17 cellular contexts compared by ENCODE assay signal in the genomic region with DNA sequence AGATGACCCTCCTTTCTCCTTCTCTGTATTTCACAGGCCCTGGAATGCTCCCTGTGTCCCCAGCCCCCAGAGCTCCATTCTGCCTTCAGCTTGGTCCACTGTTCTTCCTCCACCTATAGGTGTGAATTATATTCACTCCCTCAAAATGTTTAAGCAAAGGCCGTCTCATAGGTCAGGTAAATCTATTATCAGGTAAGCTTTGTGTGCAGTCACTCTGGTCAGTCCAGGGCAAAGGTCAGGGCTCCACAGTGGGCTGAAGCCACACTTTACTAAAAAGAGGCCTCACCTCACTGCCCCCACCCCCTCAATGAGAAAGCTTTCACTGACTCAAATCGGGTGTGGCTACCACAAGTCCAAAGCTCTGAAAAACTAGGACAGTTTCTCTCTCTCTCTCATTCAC.
DNase-seq lines count a peak whose midpoint lies in the region; ATAC-seq, FAIRE-seq and TF ChIP-seq lines count a peak whose summit lies in the region.
"Had no signal": no experiment of that assay in that cellular context is flagged by ENCODE, and none has a peak within 500 bp of the region (broad histone marks: within the 10 kb centered on the region; RNA-seq: fewer than 3 reads in every experiment).

No MANE protein-coding gene starts in this region.

- no peak for TF ChIP-seq RAD21 in SK-N-SH (IDR thresholded peaks at IDR 0.05; ENCODE audit: low read length)

- H3K4me3 Mint-ChIP-seq in astrocyte (ENCODE audit: unreplicated experiment), result peak overlapping the region; percentile 54
- no peak overlapping the region for H3K4me3 Mint-ChIP-seq in T-cell
- H3K4me3 Mint-ChIP-seq: activated naive CD4-positive, alpha-beta T cell treated with anti-CD3 and anti-CD28 coated beads, Interleukin-2, amount 50 U/mL, for 24 hours; CD4-positive, alpha-beta T cell; IgD-negative memory B cell had no signal

- POLR2A ChIA-PET in SK-N-SH (lab: Yijun Ruan, JAX), result no interaction called here
- POLR2A ChIA-PET in T-cell (lab: Charles Lee), result no interaction called here

- peaks cover 4% of the 10 kb centered on the region; the same call in 1 of the 2 replicates for H3K9me3 ChIP-seq in SK-N-SH
- peaks cover 2% of the 10 kb centered on the region for H3K9me3 ChIP-seq in astrocyte (ENCODE audit: insufficient read depth, low read depth, low read length)
- H3K9me3 ChIP-seq in keratinocyte (ENCODE audit: control insufficient read depth, low read depth, low read length), result no peaks in the 10 kb centered on the region
- no peaks in the 10 kb centered on the region for H3K9me3 ChIP-seq in vagina

- dilution Hi-C loops in keratinocyte (cut with MboI; ENCODE audit: extremely low pct_ligation_motif_present, low sequenced_read_pairs), result no loop called here

- H3K4me2 ChIP-seq in SK-N-SH (no peak overlapping the region), astrocyte (ENCODE audit: low read length) (no peak overlapping the region), keratinocyte (ENCODE audit: control insufficient read depth, extremely low read depth, insufficient read depth, low read depth, low read length) (peak overlapping the region; percentile 2)

- TF ChIP-seq POLR2A in vagina (IDR thresholded peaks at IDR 0.05), result no peak

- no peak for FAIRE-seq in astrocyte (lab: Jason Lieb, UNC)
- FAIRE-seq in keratinocyte (lab: Jason Lieb, UNC), result no peak

- H3K9me2 ChIP-seq in SK-N-SH, result no peaks in the 10 kb centered on the region

- H3K27me3 ChIP-seq in SK-N-SH (ENCODE audit: insufficient read depth) (no peaks in the 10 kb centered on the region), astrocyte (ENCODE audit: insufficient read depth, low read length) (no peaks in the 10 kb centered on the region), keratinocyte (ENCODE audit: control insufficient read depth, extremely low read depth, insufficient read depth, low read length) (no peaks in the 10 kb centered on the region), vagina (no peaks in the 10 kb centered on the region)

- H3K9ac ChIP-seq in SK-N-SH (peak overlapping the region; percentile 14; the same call in 1 of the 2 replicates), astrocyte (ENCODE audit: low read length) (no peak overlapping the region), keratinocyte (ENCODE audit: control insufficient read depth, extremely low read depth, insufficient read depth, low read length) (peak overlapping the region; percentile 20)

- no peaks in the 10 kb centered on the region for H3K9me1 ChIP-seq in keratinocyte (ENCODE audit: control insufficient read depth, extremely low read depth, insufficient read depth, low read length)

- H3K27ac Mint-ChIP-seq in astrocyte (ENCODE audit: unreplicated experiment) (peak overlapping the region; percentile 55), T-cell (no peak overlapping the region)
- H3K27ac Mint-ChIP-seq: activated naive CD4-positive, alpha-beta T cell treated with anti-CD3 and anti-CD28 coated beads, Interleukin-2, amount 50 U/mL, for 24 hours; CD4-positive, alpha-beta T cell; IgD-negative memory B cell had no signal

- peaks cover 0 to 9% of the 10 kb centered on the region in 2 experiments for H3K36me3 ChIP-seq in SK-N-SH (replicated peaks in 1 of 2; ENCODE audit: control insufficient read depth in 1 of 2, insufficient read depth in 2 of 2, low read length in 1 of 2)
- H3K36me3 ChIP-seq in astrocyte (ENCODE audit: insufficient read depth, low read length), result no peaks in the 10 kb centered on the region
- no peaks in the 10 kb centered on the region for H3K36me3 ChIP-seq in keratinocyte (ENCODE audit: control insufficient read depth in 2 of 2, extremely low read depth in 1 of 2, insufficient read depth in 2 of 2, low read length in 2 of 2)
- no peaks in the 10 kb centered on the region for H3K36me3 ChIP-seq in vagina

- peak; percentile 28 for TF ChIP-seq CTCF in SK-N-SH (IDR thresholded peaks at IDR 0.05)
- TF ChIP-seq CTCF in astrocyte (IDR thresholded peaks at IDR 0.05; ENCODE audit: insufficient read depth, low read depth, low read length), result no peak
- TF ChIP-seq CTCF in keratinocyte (optimal IDR thresholded peaks at IDR 0.05 in 1 of 3, IDR thresholded peaks at IDR 0.05 in 1 of 3, conservative IDR thresholded peaks at IDR 0.05 in 1 of 3; ENCODE audit: extremely low read depth in 1 of 3, insufficient read depth in 2 of 3, low read length in 3 of 3), result peak in 2 of 3 experiments; percentile 26 to 27
- TF ChIP-seq CTCF in vagina (IDR thresholded peaks at IDR 0.05), result no peak

- CTCF ChIA-PET in SK-N-SH (lab: Yijun Ruan, JAX), result interaction anchor here (0.9 to 14.5 kb wide), 39 partner anchors 10 to 505 kb away, joined by 3 to 591 read pairs (median 8); a partner anchor contains a TSS
- CTCF ChIA-PET in T-cell (lab: Charles Lee), result interaction anchor here (0.7 to 3.8 kb wide), 9 partner anchors 14 to 734 kb away, joined by 3 to 35 read pairs (median 5); a partner anchor contains a TSS

- H3K27me3 Mint-ChIP-seq in astrocyte (ENCODE audit: low read depth, unreplicated experiment), result no peaks in the 10 kb centered on the region
- no peaks in the 10 kb centered on the region for H3K27me3 Mint-ChIP-seq in T-cell
- H3K27me3 Mint-ChIP-seq: activated naive CD4-positive, alpha-beta T cell treated with anti-CD3 and anti-CD28 coated beads, Interleukin-2, amount 50 U/mL, for 24 hours; CD4-positive, alpha-beta T cell; IgD-negative memory B cell had no signal

- WGBS in SK-N-SH (ENCODE audit: low lambda C conversion rate), result 94% methylated on average over 2 of the region's 2 CpGs

- peaks cover 5% of the 10 kb centered on the region; the same call in 1 of the 2 replicates for H3K79me2 ChIP-seq in SK-N-SH (ENCODE audit: insufficient read depth)
- no peaks in the 10 kb centered on the region for H3K79me2 ChIP-seq in astrocyte (ENCODE audit: insufficient read depth, low read length)
- peaks cover 5% of the 10 kb centered on the region for H3K79me2 ChIP-seq in keratinocyte (ENCODE audit: control insufficient read depth, insufficient read depth, low read length)

- ATAC-seq in SK-N-SH treated with all-trans-retinoic acid at 6 μM for 48 hours (no peak), T-cell (replicated peaks in 1 of 4) (no peak)
- ATAC-seq: right cardiac atrium had no signal

- H2AFZ ChIP-seq in SK-N-SH (ENCODE audit: low read depth) (0 out of 2 replicates have a peak overlapping the region, but pooled peaks have one; percentile 4), astrocyte (ENCODE audit: low read depth, low read length) (no peak overlapping the region), keratinocyte (ENCODE audit: control insufficient read depth, low read length) (no peak overlapping the region)

- H3K4me1 Mint-ChIP-seq in astrocyte (ENCODE audit: low read depth, unreplicated experiment), result peaks cover 62% of the 10 kb centered on the region
- peaks cover 13 to 16% (median 14%) of the 10 kb centered on the region in 3 donors for H3K4me1 Mint-ChIP-seq in T-cell

- no peaks in the 10 kb centered on the region for H3K36me3 Mint-ChIP-seq in astrocyte (ENCODE audit: low read depth, unreplicated experiment)
- H3K36me3 Mint-ChIP-seq in T-cell, result no peaks in the 10 kb centered on the region

- TF ChIP-seq EP300 in SK-N-SH (IDR thresholded peaks at IDR 0.05; ENCODE audit: borderline replicate concordance in 1 of 2, low read depth in 1 of 2, low read length in 1 of 2), result no peak

- peaks cover 3% of the 10 kb centered on the region for H3K9me3 Mint-ChIP-seq in astrocyte (ENCODE audit: unreplicated experiment)
- H3K9me3 Mint-ChIP-seq in T-cell, result peaks cover 0 to 5% (median 4%) of the 10 kb centered on the region in 3 donors
- H3K9me3 Mint-ChIP-seq: activated naive CD4-positive, alpha-beta T cell treated with anti-CD3 and anti-CD28 coated beads, Interleukin-2, amount 50 U/mL, for 24 hours; CD4-positive, alpha-beta T cell had no signal

- peak overlapping the region in 1 of 2 experiments; percentile 43; a peak in 2 of 4 replicates for H3K27ac ChIP-seq in SK-N-SH (ENCODE audit: low read depth in 2 of 2, low read length in 1 of 2)
- no peak overlapping the region for H3K27ac ChIP-seq in astrocyte (ENCODE audit: low read depth, low read length)
- peak overlapping the region; percentile 51 for H3K27ac ChIP-seq in keratinocyte (ENCODE audit: control insufficient read depth, insufficient read depth, low read length)
- H3K27ac ChIP-seq in vagina, result peak overlapping the region; percentile 89
- H3K27ac ChIP-seq: 22Rv1 had no signal

- DNase-seq in SK-N-SH (no peak), astrocyte (ENCODE audit: low read depth) (no peak), keratinocyte (ENCODE audit: low read depth, low spot score) (no peak), vagina (ENCODE audit: extremely low spot score in 2 of 2) (no peak), T-cell (no peak), KG1 (lab: John Stamatoyannopoulos, UW) (no peak), GM19240 (ENCODE audit: insufficient read length, low spot score) (no peak)
- DNase-seq: CD4-positive, alpha-beta T cell; DMS79 treated with DMSO at 0.1 percent for 48 hours; effector CD4-positive, alpha-beta T cell; foreskin melanocyte; NCI-H1105; right cardiac atrium had no signal

- H3F3A ChIP-seq in SK-N-SH (replicated peaks; ENCODE audit: insufficient read depth), result peaks cover 33% of the 10 kb centered on the region

- intact Hi-C loops in vagina (cut with DNase I), result loop anchor here (5.0 kb wide), 2 partner anchors 181 to 376 kb away; no protein-coding TSS in a partner anchor

- no peak overlapping the region for H3K4me3 ChIP-seq in SK-N-SH (ENCODE audit: low read depth in 2 of 2, low read length in 1 of 2)
- H3K4me3 ChIP-seq in astrocyte (ENCODE audit: insufficient read depth, low read depth, low read length), result no peak overlapping the region
- H3K4me3 ChIP-seq in keratinocyte (ENCODE audit: control insufficient read depth in 2 of 3, extremely low read depth in 1 of 3, insufficient read depth in 2 of 3, low read depth in 1 of 3, low read length in 3 of 3), result no peak overlapping the region
- H3K4me3 ChIP-seq in vagina, result no peak overlapping the region

- H4K20me1 ChIP-seq in SK-N-SH (ENCODE audit: insufficient read depth) (no peaks in the 10 kb centered on the region), astrocyte (ENCODE audit: insufficient read depth, low read length) (no peaks in the 10 kb centered on the region), keratinocyte (ENCODE audit: control insufficient read depth, extremely low read depth, insufficient read depth, low read length) (no peaks in the 10 kb centered on the region)

- peaks cover 34 to 45% of the 10 kb centered on the region in 2 experiments for H3K4me1 ChIP-seq in SK-N-SH (ENCODE audit: control insufficient read depth in 1 of 2, insufficient read depth in 2 of 2, low read depth in 1 of 2, low read length in 1 of 2)
- peaks cover 44% of the 10 kb centered on the region for H3K4me1 ChIP-seq in astrocyte (ENCODE audit: insufficient read depth, low read length)
- peaks cover 66% of the 10 kb centered on the region for H3K4me1 ChIP-seq in keratinocyte (ENCODE audit: control insufficient read depth, extremely low read depth, insufficient read depth, low read length)
- H3K4me1 ChIP-seq in vagina, result peaks cover 40% of the 10 kb centered on the region

TF ChIP-seq in SK-N-SH, 30 proteins besides CTCF, POLR2A, EP300 and RAD21:
- TF ChIP-seq ELF1 (IDR thresholded peaks at IDR 0.05), result no peak

TF ChIP-seq in SK-N-SH treated with all-trans-retinoic acid at 6 μM for 48 hours, 23 proteins besides CTCF, POLR2A, EP300 and RAD21 (continues in another document):
- no peak for TF ChIP-seq OSR1 (CRISPR knock-in tag; IDR thresholded peaks at IDR 0.05)
- TF ChIP-seq ESRRG (CRISPR knock-in tag; IDR thresholded peaks at IDR 0.05), result no peak
- TF ChIP-seq ZNF8 (CRISPR knock-in tag; IDR thresholded peaks at IDR 0.05), result no peak
- TF ChIP-seq ZFP3 (CRISPR knock-in tag; IDR thresholded peaks at IDR 0.05), result no peak

Comparison
In these comparisons a context has a peak if more than half of its experiments do, and no peak if none do; other contexts are left out.
1. CTCF ChIP-seq: peak in SK-N-SH (single experiment) and keratinocyte (2 of 3); none in astrocyte (single experiment) and vagina (0 of 3).